4 cellular contexts compared by ENCODE assay signal in the genomic region with DNA sequence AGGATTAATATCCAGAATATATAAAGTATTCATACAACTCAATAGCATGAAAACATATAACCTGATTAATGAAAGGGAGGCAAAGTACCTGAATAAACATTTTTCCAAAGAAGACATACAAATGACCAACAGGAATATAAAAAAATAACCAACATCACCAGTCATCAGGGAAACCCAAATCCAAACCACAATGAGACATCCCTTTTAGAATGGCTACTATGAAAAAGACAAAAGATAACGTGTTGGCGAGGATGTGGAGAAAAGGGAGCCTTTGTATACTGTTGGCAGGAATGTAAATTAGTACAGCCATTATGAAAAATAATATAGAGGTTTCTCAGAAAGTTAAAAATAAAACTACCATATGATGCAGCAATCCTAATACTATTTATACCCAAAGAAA.
DNase-seq lines count a peak whose midpoint lies in the region; FAIRE-seq lines count a peak whose summit lies in the region.
"Not testable (repeated sequence)": the region's sequence is repeated elsewhere in the genome, so short reads cannot be mapped to it uniquely, and the experiment has no call there.

No MANE protein-coding gene starts in this region.

- FAIRE-seq in colon (lab: Jason Lieb, UNC): peak; percentile 31

- in situ Hi-C loops in SK-MEL-5 (cut with HindIII; ENCODE audit: low pct_unique_long_range_greater_than_20kb, low sequenced_read_pairs): not testable (repeated sequence)

- peak; percentile 4 for DNase-seq in Daoy (ENCODE audit: low read depth)
- peak; percentile 73 for DNase-seq in SK-MEL-5 (ENCODE audit: low read depth, low spot score)
- DNase-seq in foreskin melanocyte: peak; percentile 78

Comparison
In these comparisons a context has a peak if more than half of its experiments do, and no peak if none do; other contexts are left out.
1. DNase-seq: peak in every context shown above with its lines; median percentile 78 in foreskin melanocyte; 73 in SK-MEL-5; 4 in Daoy.